Comparison of ENCODE assay signal across 27 cellular contexts in genomic region chr10:132120200-132120599, GRCh38.
"Had no signal": no experiment of that assay in that cellular context is flagged by ENCODE, and none has a peak within 500 bp of the region (broad histone marks: within the 10 kb centered on the region; RNA-seq: fewer than 3 reads in every experiment).

No MANE protein-coding gene starts in this region.

- H3K27me3 ChIP-seq: breast epithelium, uterus had no signal

- H3K9me3 ChIP-seq: breast epithelium, uterus had no signal

- H3K4me1 Mint-ChIP-seq: activated CD4-positive, alpha-beta memory T cell treated with anti-CD3 and anti-CD28 coated beads, Interleukin-2, amount 10 ng/mL, durations not matched to agents 7 days and 5 days; activated CD4-positive, alpha-beta T cell treated with anti-CD3 and anti-CD28 coated beads, Interleukin-2, amount 10 ng/mL, durations not matched to agents 7 days and 5 days; activated T-helper 17 cell treated with anti-CD3 and anti-CD28 coated beads, Interleukin-2, amount 50 U/mL, for 72 hours; central memory CD8-positive, alpha-beta T cell; naive thymus-derived CD4-positive, alpha-beta T cell; stimulated activated memory B cell treated with anti-CD40 and anti-IgM and Interleukin-4, amounts not matched to agents 10 μg/mL and 1 μg/mL and 100 μg/mL, for 72 hours; stimulated activated naive CD8-positive, alpha-beta T cell treated with anti-CD3 and anti-CD28 coated beads, Interleukin-15, amount 100 ng/mL, for 72 hours had no signal

- H3K4me3 ChIP-seq: breast epithelium, skin epidermis, uterus had no signal

- H3K4me1 ChIP-seq: breast epithelium, uterus had no signal

- H3K4me3 Mint-ChIP-seq: activated CD4-positive, alpha-beta memory T cell treated with anti-CD3 and anti-CD28 coated beads, Interleukin-2, amount 10 ng/mL, durations not matched to agents 7 days and 5 days; activated CD4-positive, alpha-beta T cell treated with anti-CD3 and anti-CD28 coated beads, Interleukin-2, amount 10 ng/mL, durations not matched to agents 7 days and 5 days; activated T-cell treated with anti-CD3 and anti-CD28 coated beads, Interleukin-2, amount 50 U/mL, for 24 hours; activated T-helper 17 cell treated with anti-CD3 and anti-CD28 coated beads, Interleukin-2, amount 50 U/mL, for 72 hours; central memory CD8-positive, alpha-beta T cell; naive thymus-derived CD4-positive, alpha-beta T cell; stimulated activated memory B cell treated with anti-CD40 and anti-IgM and Interleukin-4, amounts not matched to agents 10 μg/mL and 1 μg/mL and 100 μg/mL, for 72 hours; stimulated activated naive CD8-positive, alpha-beta T cell treated with anti-CD3 and anti-CD28 coated beads, Interleukin-15, amount 100 ng/mL, for 72 hours; T-helper 17 cell; type B pancreatic cell had no signal

- H3K27me3 Mint-ChIP-seq: activated CD4-positive, alpha-beta T cell treated with anti-CD3 and anti-CD28 coated beads, Interleukin-2, amount 10 ng/mL, durations not matched to agents 7 days and 5 days; activated T-helper 17 cell treated with anti-CD3 and anti-CD28 coated beads, Interleukin-2, amount 50 U/mL, for 72 hours; stimulated activated naive CD8-positive, alpha-beta T cell treated with anti-CD3 and anti-CD28 coated beads, Interleukin-15, amount 100 ng/mL, for 72 hours had no signal

- ATAC-seq: activated T-helper 17 cell treated with anti-CD3 and anti-CD28 coated beads, Interleukin-2, amount 50 U/mL, for 72 hours; left ventricle myocardium superior; naive thymus-derived CD4-positive, alpha-beta T cell; stimulated activated memory B cell treated with anti-CD40 and anti-IgM and Interleukin-4, amounts not matched to agents 10 μg/mL and 1 μg/mL and 100 μg/mL, for 72 hours; T-helper 17 cell had no signal

- H3K36me3 ChIP-seq: breast epithelium, uterus, WERI-Rb-1 had no signal

- H3K36me3 Mint-ChIP-seq: naive thymus-derived CD4-positive, alpha-beta T cell; stimulated activated memory B cell treated with anti-CD40 and anti-IgM and Interleukin-4, amounts not matched to agents 10 μg/mL and 1 μg/mL and 100 μg/mL, for 72 hours; type B pancreatic cell had no signal

- DNase-seq: activated CD4-positive, alpha-beta memory T cell treated with anti-CD3 and anti-CD28 coated beads, Interleukin-2, amount 10 ng/mL, durations not matched to agents 7 days and 5 days; activated CD4-positive, alpha-beta T cell treated with anti-CD3 and anti-CD28 coated beads for 1 hour; activated CD4-positive, alpha-beta T cell treated with anti-CD3 and anti-CD28 coated beads, Interleukin-2, amount 10 ng/mL, durations not matched to agents 7 days and 5 days; activated CD8-positive, alpha-beta memory T cell treated with anti-CD3 and anti-CD28 coated beads, Interleukin-2, amount 50 U/mL, for 48 hours; activated gamma-delta T cell treated with Interleukin-2 at 50 U/mL for 16 hours; activated naive CD4-positive, alpha-beta T cell treated with anti-CD3 and anti-CD28 coated beads, Interleukin-2, amount 50 U/mL, for 16 hours; activated T-cell treated with anti-CD3 and anti-CD28 coated beads, Interleukin-2, amount 50 U/mL, for 24 hours; amniotic stem cell; effector CD8-positive, alpha-beta T cell; left ventricle myocardium superior; midbrain; naive thymus-derived CD4-positive, alpha-beta T cell; stimulated activated CD4-positive, alpha-beta T cell treated with anti-CD3 and anti-CD28 coated beads, Interleukin-4, amount 100 ng/mL, for 4 hours; stimulated activated CD8-positive, alpha-beta memory T cell treated with anti-CD3 and anti-CD28 coated beads, Interleukin-4, amount 100 ng/mL, for 48 hours; stimulated activated naive CD8-positive, alpha-beta T cell treated with anti-CD3 and anti-CD28 coated beads, Interleukin-15, amount 100 ng/mL, for 72 hours; substantia nigra; T1000; uterus; WERI-Rb-1 had no signal

- H3K27ac ChIP-seq: breast epithelium, skin epidermis, uterus, WERI-Rb-1 had no signal

- H3K27ac Mint-ChIP-seq: activated CD4-positive, alpha-beta memory T cell treated with anti-CD3 and anti-CD28 coated beads, Interleukin-2, amount 10 ng/mL, durations not matched to agents 7 days and 5 days; activated CD4-positive, alpha-beta T cell treated with anti-CD3 and anti-CD28 coated beads, Interleukin-2, amount 10 ng/mL, durations not matched to agents 7 days and 5 days; activated T-cell treated with anti-CD3 and anti-CD28 coated beads, Interleukin-2, amount 50 U/mL, for 24 hours; activated T-helper 17 cell treated with anti-CD3 and anti-CD28 coated beads, Interleukin-2, amount 50 U/mL, for 72 hours; naive thymus-derived CD4-positive, alpha-beta T cell; progenitor cell of endocrine pancreas; stimulated activated memory B cell treated with anti-CD40 and anti-IgM and Interleukin-4, amounts not matched to agents 10 μg/mL and 1 μg/mL and 100 μg/mL, for 72 hours; T-helper 17 cell; type B pancreatic cell had no signal

- H3K9me3 Mint-ChIP-seq: activated CD4-positive, alpha-beta memory T cell treated with anti-CD3 and anti-CD28 coated beads, Interleukin-2, amount 10 ng/mL, durations not matched to agents 7 days and 5 days; activated CD4-positive, alpha-beta T cell treated with anti-CD3 and anti-CD28 coated beads, Interleukin-2, amount 10 ng/mL, durations not matched to agents 7 days and 5 days; activated T-cell treated with anti-CD3 and anti-CD28 coated beads, Interleukin-2, amount 50 U/mL, for 24 hours; activated T-helper 17 cell treated with anti-CD3 and anti-CD28 coated beads, Interleukin-2, amount 50 U/mL, for 72 hours; central memory CD8-positive, alpha-beta T cell; naive thymus-derived CD4-positive, alpha-beta T cell; stimulated activated naive CD8-positive, alpha-beta T cell treated with anti-CD3 and anti-CD28 coated beads, Interleukin-15, amount 100 ng/mL, for 72 hours; type B pancreatic cell had no signal
